ENCODE assay signal across 9 cellular contexts in genomic region chr17:38605230-38605851, GRCh38. TPM values are rescaled to one million over a fixed set of nuclear protein-coding genes. Genes with fewer than 3 reads are reported as not detected.
DNase-seq lines count a peak whose midpoint lies in the region; FAIRE-seq and TF ChIP-seq lines count a peak whose summit lies in the region.
"Had no signal": no experiment of that assay in that cellular context is flagged by ENCODE, and none has a peak within 500 bp of the region (broad histone marks: within the 10 kb centered on the region; RNA-seq: fewer than 3 reads in every experiment).

No MANE protein-coding gene starts in this region.

- H3K9me3 ChIP-seq in esophagus squamous epithelium (no peaks in the 10 kb centered on the region), skeletal muscle satellite cell (replicated peaks; ENCODE audit: low read length) (no peaks in the 10 kb centered on the region)

- FAIRE-seq in D721Med (lab: Jason Lieb, UNC), result no peak
- FAIRE-seq: A204.1 had no signal

- H3K36me3 ChIP-seq in esophagus squamous epithelium, result no peaks in the 10 kb centered on the region
- no peaks in the 10 kb centered on the region for H3K36me3 ChIP-seq in skeletal muscle satellite cell (ENCODE audit: insufficient read depth, low read length)

- WGBS in esophagus squamous epithelium, 2 donors, result 0% methylated on average over 1 of the region's 49 CpGs

- peak; percentile 69 for DNase-seq in DMS53 (lab: John Stamatoyannopoulos, UW)
- no peak for DNase-seq in DMS53 treated with DMSO at 0.1 percent for 48 hours (lab: John Stamatoyannopoulos, UW; ENCODE audit: unreplicated experiment)
- peak; percentile 57 for DNase-seq in OCI-M1 (lab: John Stamatoyannopoulos, UW)
- DNase-seq in esophagus squamous epithelium (lab: John Stamatoyannopoulos, UW), result no peak
- no peak for DNase-seq in SIG-M5 treated with dmso at 0.1 percent for 504 hours (lab: John Stamatoyannopoulos, UW; ENCODE audit: unreplicated experiment)
- DNase-seq in D721Med (ENCODE audit: insufficient read length, low spot score), result no peak
- no peak for DNase-seq in NCI-H524 treated with DMSO at 0.1 percent for 48 hours (lab: John Stamatoyannopoulos, UW)

- H3K4me2 ChIP-seq in skeletal muscle satellite cell (ENCODE audit: low read length), result peak overlapping the region; percentile 81

- H3K4me1 ChIP-seq in esophagus squamous epithelium (peaks cover 15 to 37% (median 19%) of the 10 kb centered on the region in 3 donors), skeletal muscle satellite cell (ENCODE audit: control insufficient read depth, insufficient read depth, low read length) (peaks cover 5% of the 10 kb centered on the region)

- intact Hi-C loops in esophagus squamous epithelium (cut with DNase I), result no loop called here

- H3K9ac ChIP-seq in skeletal muscle satellite cell (ENCODE audit: low read depth, low read length), result no peak overlapping the region

- no peak overlapping the region for H3K27ac ChIP-seq in esophagus squamous epithelium

- TF ChIP-seq POLR2A in esophagus squamous epithelium (IDR thresholded peaks at IDR 0.05), result no peak

- H3K4me3 ChIP-seq in esophagus squamous epithelium, result peak overlapping the region in 3 of 4 donors; percentile 57 to 72 (median 62)
- H3K4me3 ChIP-seq in skeletal muscle satellite cell (ENCODE audit: low read length), result peak overlapping the region; percentile 59

- no peak for TF ChIP-seq CTCF in esophagus squamous epithelium (IDR thresholded peaks at IDR 0.05)
- no peak for TF ChIP-seq CTCF in D721Med (IDR thresholded peaks at IDR 0.05; ENCODE audit: insufficient read depth, missing control alignments)

- peaks cover 10 to 97% (median 19%) of the 10 kb centered on the region in 4 donors for H3K27me3 ChIP-seq in esophagus squamous epithelium
- H3K27me3 ChIP-seq in skeletal muscle satellite cell (ENCODE audit: control insufficient read depth, insufficient read depth, low read length), result peaks cover 82% of the 10 kb centered on the region

RNA-seq across cellular contexts. Expression of gene SRCIN1, which starts 0.4 kb away (rescaled TPM):
- total RNA-seq in esophagus squamous epithelium, result 1 to 10 TPM in 3 of 4 donors, under 1 TPM in 1; 0.09 to 1.7 (median 1.3) TPM
- under 0.01 TPM in 1 of 2 replicates, not detected in the other for total RNA-seq in skeletal muscle satellite cell (2012; rRNA removed)

Comparison
In these comparisons a context has a peak if more than half of its experiments do, and no peak if none do; other contexts are left out.
1. DNase-seq: peak in DMS53 (single experiment) and OCI-M1 (single experiment); none in DMS53 treated with DMSO at 0.1 percent for 48 hours (single experiment), esophagus squamous epithelium (single experiment), SIG-M5 treated with dmso at 0.1 percent for 504 hours (single experiment), D721Med (single experiment) and NCI-H524 treated with DMSO at 0.1 percent for 48 hours (single experiment).